ENCODE assay signal across 14 cellular contexts in the genomic region with DNA sequence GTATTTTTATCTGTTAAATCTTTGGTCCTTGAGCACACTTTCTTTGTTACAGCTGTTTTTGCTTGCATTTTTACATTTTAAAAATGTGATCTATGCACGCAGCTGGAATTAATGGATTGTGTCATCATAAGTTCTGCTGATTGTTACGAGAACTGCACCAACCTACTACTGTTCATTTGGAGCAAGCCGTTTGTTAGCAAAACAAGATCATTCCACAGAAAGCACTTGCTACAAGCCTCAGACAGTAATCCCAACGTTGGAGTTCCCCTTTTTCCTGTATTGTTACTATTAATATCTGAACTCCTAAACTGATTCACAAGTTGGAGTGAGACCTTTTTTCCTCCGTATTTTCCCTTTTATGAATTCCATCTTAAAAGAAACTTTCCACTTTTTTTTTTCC. TPM values are rescaled to one million over a fixed set of nuclear protein-coding genes. Genes with fewer than 3 reads are reported as not detected.
A peak's percentile ranks its signal among the peaks of the same experiment; 100 is the strongest.
DNase-seq lines count a peak whose midpoint lies in the region; ATAC-seq and TF ChIP-seq lines count a peak whose summit lies in the region.
"Had no signal": no experiment of that assay in that cellular context is flagged by ENCODE, and none has a peak within 500 bp of the region (broad histone marks: within the 10 kb centered on the region; RNA-seq: fewer than 3 reads in every experiment).

No MANE protein-coding gene starts in this region.

- no peaks in the 10 kb centered on the region for H4K20me1 ChIP-seq in fibroblast of lung (ENCODE audit: control insufficient read depth, extremely low read depth, insufficient read depth, low read length)

- no peak overlapping the region for H2AFZ ChIP-seq in fibroblast of lung (ENCODE audit: low read length)

- H3K79me2 ChIP-seq in fibroblast of lung (ENCODE audit: control insufficient read depth, insufficient read depth, low read length): peaks cover 30% of the 10 kb centered on the region

- POLR2A ChIA-PET in A673 (lab: Charles Lee; ENCODE audit: low non-redundant PET): interaction anchor here (0.6 kb wide), 1 partner anchor 427 kb away, joined by 7 read pairs; no protein-coding TSS in a partner anchor

- 9 to 12% (median 10%) methylated on average over 5 of the region's 5 CpGs for WGBS in ovary, 3 donors

- peaks cover 48% of the 10 kb centered on the region for H3K36me3 ChIP-seq in A673 (ENCODE audit: insufficient read depth, low read length, poor library complexity, severe bottlenecking)
- no peaks in the 10 kb centered on the region for H3K36me3 ChIP-seq in fibroblast of lung (ENCODE audit: control insufficient read depth, insufficient read depth, low read length)
- H3K36me3 ChIP-seq in ovary: no peaks in the 10 kb centered on the region
- H3K36me3 ChIP-seq: brain microvascular endothelial cell had no signal

- H3K4me2 ChIP-seq in fibroblast of lung (ENCODE audit: extremely low read depth, insufficient read depth, low read length): peak overlapping the region; percentile 60

- BruUV-seq in A673 (replicated peaks; lab: Mats Ljungman, UMichigan): no TSS peak

- no peak for TF ChIP-seq POLR2A in ovary (IDR thresholded peaks at IDR 0.05)

- peak overlapping the region; percentile 68 for H3K4me3 ChIP-seq in A673 (ENCODE audit: low read depth, low read length, poor library complexity, severe bottlenecking)
- peak overlapping the region in 3 of 4 experiments; percentile 76 to 90 (median 78) for H3K4me3 ChIP-seq in fibroblast of lung (replicated peaks in 1 of 4; ENCODE audit: control extremely low read depth in 1 of 4, insufficient read depth in 1 of 4, low read depth in 3 of 4, low read length in 4 of 4)
- peak overlapping the region; percentile 91 for H3K4me3 ChIP-seq in ovary

- H3K9me3 ChIP-seq in A673 (ENCODE audit: low read depth, low read length, poor library complexity, severe bottlenecking) (no peaks in the 10 kb centered on the region), fibroblast of lung (ENCODE audit: control insufficient read depth, insufficient read depth, low read depth, low read length) (no peaks in the 10 kb centered on the region), ovary (no peaks in the 10 kb centered on the region)

- H3K9ac ChIP-seq in fibroblast of lung (ENCODE audit: insufficient read depth, low read length): no peak overlapping the region

- ATAC-seq in GM18858 (IDR thresholded peaks at IDR 0.05; ENCODE audit: unreplicated experiment) (no peak), HG03025 (IDR thresholded peaks at IDR 0.05; ENCODE audit: low FRiP score, unreplicated experiment) (no peak)
- ATAC-seq: foreskin keratinocyte, left lobe of liver had no signal

- TF ChIP-seq EP300 in ovary (IDR thresholded peaks at IDR 0.05): no peak

- intact Hi-C loops in A673 (cut with micrococcal nuclease; ENCODE audit: unreplicated experiment): no loop called here
- intact Hi-C loops in ovary (cut with DNase I): no loop called here

- CTCF ChIA-PET in A673 (lab: Charles Lee): no interaction called here

- DNase-seq in A673 (ENCODE audit: low spot score): no peak
- peak; percentile 21 to 27 for DNase-seq in Kasumi-1 (lab: John Stamatoyannopoulos, UW)
- DNase-seq in fibroblast of lung (ENCODE audit: low read depth in 2 of 2): peak in 1 of 2 donors; percentile 28
- no peak for DNase-seq in ovary
- no peak for DNase-seq in SW 1271 (lab: John Stamatoyannopoulos, UW)
- DNase-seq in dedifferentiated amniotic fluid mesenchymal stem cell (ENCODE audit: extremely low spot score): no peak
- DNase-seq: brain microvascular endothelial cell; CD4-positive, CD25-positive, alpha-beta regulatory T cell; foreskin keratinocyte; NCI-H2081 treated with DMSO at 0.1 percent for 48 hours; stimulated activated CD4-positive, alpha-beta T cell treated with anti-CD3 and anti-CD28 coated beads, Interleukin-12 subunit alpha, Interleukin-12 subunit beta, amount 100 ng/mL, for 4 hours had no signal

- H3K4me1 ChIP-seq in A673 (ENCODE audit: insufficient read depth, low read length, poor library complexity, severe bottlenecking): peaks cover 25% of the 10 kb centered on the region
- no peaks in the 10 kb centered on the region for H3K4me1 ChIP-seq in fibroblast of lung (ENCODE audit: control insufficient read depth, extremely low read depth, insufficient read depth, low read length)
- peaks cover 6% of the 10 kb centered on the region for H3K4me1 ChIP-seq in ovary (ENCODE audit: insufficient read depth)

- no peak for TF ChIP-seq CTCF in A673 (conservative IDR thresholded peaks at IDR 0.05; ENCODE audit: low read depth, low read length)
- no peak for TF ChIP-seq CTCF in fibroblast of lung (conservative IDR thresholded peaks at IDR 0.05 in 1 of 2, IDR thresholded peaks at IDR 0.05 in 1 of 2; ENCODE audit: low read depth in 1 of 2, low read length in 2 of 2)
- no peak for TF ChIP-seq CTCF in ovary (IDR thresholded peaks at IDR 0.05)

- H3K27me3 ChIP-seq in A673 (replicated peaks; ENCODE audit: insufficient read depth, low read depth, low read length, poor library complexity) (no peaks in the 10 kb centered on the region), fibroblast of lung (ENCODE audit: control insufficient read depth, insufficient read depth, low read length) (no peaks in the 10 kb centered on the region), ovary (no peaks in the 10 kb centered on the region)
- H3K27me3 ChIP-seq: brain microvascular endothelial cell, foreskin keratinocyte had no signal

- no peak overlapping the region for H3K27ac ChIP-seq in A673 (ENCODE audit: low read depth, low read length, poor library complexity, severe bottlenecking)
- no peak overlapping the region for H3K27ac ChIP-seq in fibroblast of lung (ENCODE audit: insufficient read depth, low read length)
- H3K27ac ChIP-seq in ovary: no peak overlapping the region
- H3K27ac ChIP-seq: brain microvascular endothelial cell, foreskin keratinocyte had no signal

RNA-seq across cellular contexts. Expression of gene TENT5A, which starts 3.5 kb away (rescaled TPM):
- total RNA-seq in A673 (2021) (36.9 and 37.1 TPM in 2 replicates), fibroblast of lung (24.6 and 24.9 TPM in 2 replicates), ovary (10 to 100 TPM; 19.9 to 47.1 (median 29.4) TPM)
- polyA plus RNA-seq in fibroblast of lung (8.3 and 16.6 TPM in 2 replicates), ovary (10 to 100 TPM; 14.6 to 46.3 TPM)
- polyA plus RNA-seq in fibroblast of lung (2012): 6.7 and 12.4 TPM in 2 replicates
- polyA minus RNA-seq in fibroblast of lung (ENCODE audit: low replicate concordance): 1.2 and 6.9 TPM in 2 replicates

Comparison
In these comparisons a context has a peak if more than half of its experiments do, and no peak if none do; other contexts are left out.
1. DNase-seq: peak in Kasumi-1 (2 of 2); none in A673 (single experiment), ovary (0 of 5), SW 1271 (0 of 2) and dedifferentiated amniotic fluid mesenchymal stem cell (single experiment).
2. Peak in every context shown above with its lines, with median percentiles within 50 percentile points of each other: H3K4me3 ChIP-seq.